In the genomic region with DNA sequence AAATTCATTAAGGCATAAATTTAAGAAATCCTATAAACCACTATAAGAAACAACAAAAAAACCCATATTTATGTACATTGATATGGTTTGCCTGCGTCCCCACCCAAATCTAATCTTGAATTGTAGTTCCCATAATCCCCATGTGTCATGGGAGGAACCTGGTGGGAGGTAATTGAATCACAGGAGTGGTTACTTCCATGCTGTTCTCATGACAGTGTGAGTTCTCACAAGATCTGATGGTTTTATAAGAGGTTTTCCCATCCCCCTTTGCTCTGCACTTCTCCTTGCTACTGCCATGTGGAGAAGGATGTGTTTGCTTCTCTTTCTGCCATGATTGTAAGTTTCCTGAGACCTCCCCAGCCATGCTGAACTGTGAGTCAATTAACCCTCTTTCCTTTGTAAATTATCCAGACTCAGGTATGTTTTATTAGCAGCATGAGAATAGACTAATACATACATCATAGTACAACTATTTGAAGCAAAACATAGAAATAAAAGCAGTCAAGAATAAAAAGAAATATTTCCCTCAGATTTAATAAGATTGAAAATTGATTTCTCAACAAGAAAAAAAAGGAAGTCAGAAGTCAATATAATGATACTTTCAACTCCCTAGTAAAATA, we compare ENCODE assay signal across 8 cellular contexts.
"Had no signal": no experiment of that assay in that cellular context is flagged by ENCODE, and none has a peak within 500 bp of the region (broad histone marks: within the 10 kb centered on the region; RNA-seq: fewer than 3 reads in every experiment).

No MANE protein-coding gene starts in this region.

- H3K36me3 Mint-ChIP-seq: IgD-negative memory B cell had no signal

- H3K27ac Mint-ChIP-seq: IgD-negative memory B cell had no signal

- H3K4me3 Mint-ChIP-seq: IgD-negative memory B cell had no signal

- H3K27me3 Mint-ChIP-seq: IgD-negative memory B cell had no signal

- H3K9me3 ChIP-seq: HAP-1 had no signal

- H3K36me3 ChIP-seq: HAP-1 had no signal

- H3K9ac ChIP-seq: GM23248 had no signal

- DNase-seq: GM23248, GOT3, H7, KG1 had no signal

- H3K27ac ChIP-seq: GM23248, HL-60 had no signal

- H3K4me3 ChIP-seq: GM23248, HAP-1 had no signal

- H3K4me1 ChIP-seq: HAP-1 had no signal

- H3K4me1 Mint-ChIP-seq: IgD-negative memory B cell had no signal

- H2AFZ ChIP-seq: GM23248 had no signal

- FAIRE-seq: HepG2 had no signal
